Comparison of ENCODE assay signal across 1 cellular context in the genomic region with DNA sequence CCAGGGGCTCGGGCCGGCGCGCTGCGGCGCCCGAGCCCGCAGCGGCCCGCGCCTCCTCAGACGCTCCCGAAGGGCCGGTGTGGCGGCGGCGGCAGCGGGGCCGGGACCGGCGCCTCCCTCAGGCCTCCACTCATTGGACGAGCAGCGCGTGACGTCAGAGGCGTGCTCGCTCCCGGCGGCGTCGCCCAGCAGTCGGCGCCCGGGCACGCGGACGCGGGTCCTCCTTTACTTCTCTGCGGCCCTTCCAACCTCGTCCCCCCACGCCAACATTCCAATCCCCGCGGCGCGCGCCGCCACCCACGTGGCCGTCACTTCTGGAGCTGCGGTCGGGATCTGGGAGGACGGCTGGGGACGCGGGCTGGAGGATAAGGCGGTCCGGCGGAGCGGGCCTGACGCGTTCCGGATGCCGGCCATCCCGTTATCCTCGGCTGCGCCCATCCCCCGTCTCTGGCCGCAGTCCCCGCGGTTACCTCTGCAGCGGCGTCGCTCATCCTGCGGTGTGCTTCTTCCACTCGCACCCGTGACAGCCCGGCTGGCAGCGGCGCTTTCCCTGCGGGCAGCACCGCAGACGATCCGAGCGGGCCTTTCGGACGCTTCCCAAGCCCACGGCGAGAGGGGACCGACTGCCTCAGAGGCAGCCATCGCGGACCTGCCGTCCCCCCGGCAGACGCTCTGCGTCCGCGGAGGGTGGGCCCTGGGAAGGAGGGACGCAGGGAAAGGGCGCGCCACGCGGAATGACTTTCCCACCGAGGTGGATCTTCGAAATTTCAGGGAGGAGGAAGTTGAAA.
A peak's percentile ranks its signal among the peaks of the same experiment; 100 is the strongest.
TF ChIP-seq lines count a peak whose summit lies in the region.

A gene with protein sequence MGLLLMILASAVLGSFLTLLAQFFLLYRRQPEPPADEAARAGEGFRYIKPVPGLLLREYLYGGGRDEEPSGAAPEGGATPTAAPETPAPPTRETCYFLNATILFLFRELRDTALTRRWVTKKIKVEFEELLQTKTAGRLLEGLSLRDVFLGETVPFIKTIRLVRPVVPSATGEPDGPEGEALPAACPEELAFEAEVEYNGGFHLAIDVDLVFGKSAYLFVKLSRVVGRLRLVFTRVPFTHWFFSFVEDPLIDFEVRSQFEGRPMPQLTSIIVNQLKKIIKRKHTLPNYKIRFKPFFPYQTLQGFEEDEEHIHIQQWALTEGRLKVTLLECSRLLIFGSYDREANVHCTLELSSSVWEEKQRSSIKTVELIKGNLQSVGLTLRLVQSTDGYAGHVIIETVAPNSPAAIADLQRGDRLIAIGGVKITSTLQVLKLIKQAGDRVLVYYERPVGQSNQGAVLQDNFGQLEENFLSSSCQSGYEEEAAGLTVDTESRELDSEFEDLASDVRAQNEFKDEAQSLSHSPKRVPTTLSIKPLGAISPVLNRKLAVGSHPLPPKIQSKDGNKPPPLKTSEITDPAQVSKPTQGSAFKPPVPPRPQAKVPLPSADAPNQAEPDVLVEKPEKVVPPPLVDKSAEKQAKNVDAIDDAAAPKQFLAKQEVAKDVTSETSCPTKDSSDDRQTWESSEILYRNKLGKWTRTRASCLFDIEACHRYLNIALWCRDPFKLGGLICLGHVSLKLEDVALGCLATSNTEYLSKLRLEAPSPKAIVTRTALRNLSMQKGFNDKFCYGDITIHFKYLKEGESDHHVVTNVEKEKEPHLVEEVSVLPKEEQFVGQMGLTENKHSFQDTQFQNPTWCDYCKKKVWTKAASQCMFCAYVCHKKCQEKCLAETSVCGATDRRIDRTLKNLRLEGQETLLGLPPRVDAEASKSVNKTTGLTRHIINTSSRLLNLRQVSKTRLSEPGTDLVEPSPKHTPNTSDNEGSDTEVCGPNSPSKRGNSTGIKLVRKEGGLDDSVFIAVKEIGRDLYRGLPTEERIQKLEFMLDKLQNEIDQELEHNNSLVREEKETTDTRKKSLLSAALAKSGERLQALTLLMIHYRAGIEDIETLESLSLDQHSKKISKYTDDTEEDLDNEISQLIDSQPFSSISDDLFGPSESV (minus strand): TSS at position 81 of the 788 bp plus-strand sequence. CDS start 213 bp downstream, outside the sequence.

TF ChIP-seq in Ishikawa, 13 proteins besides CTCF, POLR2A, EP300 and RAD21 (continued from another document):
- TF ChIP-seq, protein P1, sequence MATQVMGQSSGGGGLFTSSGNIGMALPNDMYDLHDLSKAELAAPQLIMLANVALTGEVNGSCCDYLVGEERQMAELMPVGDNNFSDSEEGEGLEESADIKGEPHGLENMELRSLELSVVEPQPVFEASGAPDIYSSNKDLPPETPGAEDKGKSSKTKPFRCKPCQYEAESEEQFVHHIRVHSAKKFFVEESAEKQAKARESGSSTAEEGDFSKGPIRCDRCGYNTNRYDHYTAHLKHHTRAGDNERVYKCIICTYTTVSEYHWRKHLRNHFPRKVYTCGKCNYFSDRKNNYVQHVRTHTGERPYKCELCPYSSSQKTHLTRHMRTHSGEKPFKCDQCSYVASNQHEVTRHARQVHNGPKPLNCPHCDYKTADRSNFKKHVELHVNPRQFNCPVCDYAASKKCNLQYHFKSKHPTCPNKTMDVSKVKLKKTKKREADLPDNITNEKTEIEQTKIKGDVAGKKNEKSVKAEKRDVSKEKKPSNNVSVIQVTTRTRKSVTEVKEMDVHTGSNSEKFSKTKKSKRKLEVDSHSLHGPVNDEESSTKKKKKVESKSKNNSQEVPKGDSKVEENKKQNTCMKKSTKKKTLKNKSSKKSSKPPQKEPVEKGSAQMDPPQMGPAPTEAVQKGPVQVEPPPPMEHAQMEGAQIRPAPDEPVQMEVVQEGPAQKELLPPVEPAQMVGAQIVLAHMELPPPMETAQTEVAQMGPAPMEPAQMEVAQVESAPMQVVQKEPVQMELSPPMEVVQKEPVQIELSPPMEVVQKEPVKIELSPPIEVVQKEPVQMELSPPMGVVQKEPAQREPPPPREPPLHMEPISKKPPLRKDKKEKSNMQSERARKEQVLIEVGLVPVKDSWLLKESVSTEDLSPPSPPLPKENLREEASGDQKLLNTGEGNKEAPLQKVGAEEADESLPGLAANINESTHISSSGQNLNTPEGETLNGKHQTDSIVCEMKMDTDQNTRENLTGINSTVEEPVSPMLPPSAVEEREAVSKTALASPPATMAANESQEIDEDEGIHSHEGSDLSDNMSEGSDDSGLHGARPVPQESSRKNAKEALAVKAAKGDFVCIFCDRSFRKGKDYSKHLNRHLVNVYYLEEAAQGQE (IDR thresholded peaks at IDR 0.05; ENCODE audit: low read depth): no peak
- TF ChIP-seq, protein P2, sequence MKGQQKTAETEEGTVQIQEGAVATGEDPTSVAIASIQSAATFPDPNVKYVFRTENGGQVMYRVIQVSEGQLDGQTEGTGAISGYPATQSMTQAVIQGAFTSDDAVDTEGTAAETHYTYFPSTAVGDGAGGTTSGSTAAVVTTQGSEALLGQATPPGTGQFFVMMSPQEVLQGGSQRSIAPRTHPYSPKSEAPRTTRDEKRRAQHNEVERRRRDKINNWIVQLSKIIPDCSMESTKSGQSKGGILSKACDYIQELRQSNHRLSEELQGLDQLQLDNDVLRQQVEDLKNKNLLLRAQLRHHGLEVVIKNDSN (IDR thresholded peaks at IDR 0.05): peak; percentile 77
- TF ChIP-seq, protein P3, sequence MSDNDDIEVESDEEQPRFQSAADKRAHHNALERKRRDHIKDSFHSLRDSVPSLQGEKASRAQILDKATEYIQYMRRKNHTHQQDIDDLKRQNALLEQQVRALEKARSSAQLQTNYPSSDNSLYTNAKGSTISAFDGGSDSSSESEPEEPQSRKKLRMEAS (IDR thresholded peaks at IDR 0.05): peak; percentile 93
- peak; percentile 59 for TF ChIP-seq EGR1 (IDR thresholded peaks at IDR 0.05)
